In the genomic region with DNA sequence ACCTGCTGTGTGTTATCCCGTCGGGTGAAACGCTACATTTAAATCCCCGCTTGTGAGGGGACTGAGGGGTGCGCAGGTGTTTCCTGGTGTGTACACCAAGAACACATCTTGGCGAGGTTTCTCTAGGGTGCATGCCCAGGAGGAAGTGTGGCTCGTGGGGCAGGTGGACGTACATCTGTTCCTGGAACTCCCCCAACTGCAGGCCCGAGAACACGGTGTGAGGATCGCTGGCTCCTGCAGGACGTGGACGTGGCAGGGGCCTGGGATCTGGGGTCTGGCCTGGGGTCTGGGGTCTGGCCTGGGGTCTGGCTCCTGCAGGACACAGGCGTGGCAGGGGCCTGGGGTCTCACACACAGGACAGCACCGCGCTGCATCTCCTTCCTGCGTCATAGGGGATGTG, we compare ENCODE assay signal across 26 cellular contexts. TPM values are rescaled to one million over a fixed set of nuclear protein-coding genes. Genes with fewer than 3 reads are reported as not detected.
A peak's percentile ranks its signal among the peaks of the same experiment; 100 is the strongest.
DNase-seq lines count a peak whose midpoint lies in the region; ATAC-seq lines count a peak whose summit lies in the region.
"Had no signal": no experiment of that assay in that cellular context is flagged by ENCODE, and none has a peak within 500 bp of the region (broad histone marks: within the 10 kb centered on the region; RNA-seq: fewer than 3 reads in every experiment).

No MANE protein-coding gene starts in this region.

- H2AK5ac ChIP-seq in neuronal stem cell (ENCODE audit: low read depth, low read length), result no peak overlapping the region

- H3K18ac ChIP-seq in neuronal stem cell (ENCODE audit: low read length), result no peak overlapping the region

- no peak overlapping the region for H3K27ac ChIP-seq in neuronal stem cell (replicated peaks; ENCODE audit: low read length)

- H3K4me2 ChIP-seq in neuronal stem cell (ENCODE audit: insufficient read depth, low read length, poor library complexity, severe bottlenecking), result no peak overlapping the region
- H3K4me2 ChIP-seq: SK-N-SH had no signal

- no peak overlapping the region for H2BK5ac ChIP-seq in neuronal stem cell (ENCODE audit: low read length)

- WGBS in neuronal stem cell (ENCODE audit: extremely low coverage in 2 of 2, insufficient read length in 2 of 2, insufficient replicate concordance in 1 of 2), 2 donors, result no CpG with 5 or more reads among the region's 17 CpGs

- peaks cover 3% of the 10 kb centered on the region for H3K79me1 ChIP-seq in neuronal stem cell (ENCODE audit: low read depth, low read length)

- H4K91ac ChIP-seq in neuronal stem cell (ENCODE audit: low read depth, low read length, poor library complexity), result no peak overlapping the region

- H2AFZ ChIP-seq in neuronal stem cell (ENCODE audit: low read length), result no peak overlapping the region

- no peaks in the 10 kb centered on the region for H3K4me1 Mint-ChIP-seq in T-cell

- ATAC-seq in left ventricle myocardium superior (no peak), HG02884 (IDR thresholded peaks at IDR 0.05; ENCODE audit: unreplicated experiment) (no peak), GM21723 (IDR thresholded peaks at IDR 0.05; ENCODE audit: unreplicated experiment) (no peak), T-cell (replicated peaks in 1 of 4) (no peak)
- ATAC-seq: CD8-positive, alpha-beta T cell; GM12878; K562 had no signal

- H3K4me3 ChIP-seq in neuronal stem cell (ENCODE audit: low read length in 2 of 2), result no peak overlapping the region
- H3K4me3 ChIP-seq: GM12878, K562 had no signal

- no peaks in the 10 kb centered on the region for H3K27me3 ChIP-seq in neuronal stem cell (ENCODE audit: control insufficient read depth in 3 of 3, insufficient read depth in 3 of 3, low read depth in 1 of 3, low read length in 3 of 3)

- H2BK15ac ChIP-seq in neuronal stem cell (ENCODE audit: low read length), result no peak overlapping the region

- no peaks in the 10 kb centered on the region for H3K36me3 Mint-ChIP-seq in T-cell
- H3K36me3 Mint-ChIP-seq: CD8-positive, alpha-beta T cell had no signal

- DNase-seq in cardiac septum (ENCODE audit: low spot score) (peak; percentile 62), left ventricle myocardium superior (no peak), cerebellar cortex (ENCODE audit: low spot score) (peak; percentile 61), neuronal stem cell (ENCODE audit: low spot score) (no peak), T-cell (no peak)
- DNase-seq in NK-92 treated with Interleukin-12 subunit alpha and Interleukin-12 subunit beta, amount 100 ng/mL, for 24 hours (lab: John Stamatoyannopoulos, UW), result no peak
- DNase-seq: CD8-positive, alpha-beta T cell; GDM1; Kasumi-1; MV-4-11; NCI-H1105 treated with DMSO at 0.1 percent for 48 hours; NCI-H146; NCI-H2029; NCI-H446 treated with DMSO at 0.1 percent for 48 hours; NCI-H526; OCI-M1; SK-N-SH; SW 1271 had no signal

- POLR2A ChIA-PET in T-cell (lab: Charles Lee), result no interaction called here

- no peak overlapping the region for H3K4me3 Mint-ChIP-seq in T-cell
- H3K4me3 Mint-ChIP-seq: CD8-positive, alpha-beta T cell had no signal

- H2BK12ac ChIP-seq in neuronal stem cell (ENCODE audit: low read length), result no peak overlapping the region

- peaks cover 0 to 7% (median 0%) of the 10 kb centered on the region in 3 donors for H3K9me3 Mint-ChIP-seq in T-cell
- H3K9me3 Mint-ChIP-seq: CD8-positive, alpha-beta T cell had no signal

- no peak overlapping the region for H3K23ac ChIP-seq in neuronal stem cell (ENCODE audit: low read depth, low read length, poor library complexity)

- no peak overlapping the region for H3K9ac ChIP-seq in neuronal stem cell (ENCODE audit: low read depth, low read length, poor library complexity)
- H3K9ac ChIP-seq: SK-N-SH had no signal

- H3K4ac ChIP-seq in neuronal stem cell (ENCODE audit: low read length), result no peak overlapping the region

- CTCF ChIA-PET in T-cell (lab: Charles Lee), result no interaction called here

- H2BK120ac ChIP-seq in neuronal stem cell (ENCODE audit: low read depth, low read length), result no peak overlapping the region

- peak overlapping the region; percentile 63 for H3K14ac ChIP-seq in neuronal stem cell (ENCODE audit: low read length)

- no peak overlapping the region for H3K27ac Mint-ChIP-seq in T-cell
- H3K27ac Mint-ChIP-seq: CD8-positive, alpha-beta T cell had no signal

- peak overlapping the region; percentile 9 for H4K8ac ChIP-seq in neuronal stem cell (ENCODE audit: low read depth, low read length)

- peaks cover 22 to 23% of the 10 kb centered on the region in 2 donors for H3K27me3 Mint-ChIP-seq in T-cell

- H3K9me3 ChIP-seq in neuronal stem cell (replicated peaks in 1 of 2; ENCODE audit: control insufficient read depth in 2 of 2, insufficient read depth in 1 of 2, low read depth in 1 of 2, low read length in 2 of 2), result peaks cover 0 to 2% of the 10 kb centered on the region in 2 donors
- H3K9me3 ChIP-seq: SK-N-SH had no signal

- H3K4me1 ChIP-seq in neuronal stem cell (ENCODE audit: control insufficient read depth in 2 of 2, insufficient read depth in 1 of 2, low read depth in 1 of 2, low read length in 2 of 2), result peaks cover 0 to 2% of the 10 kb centered on the region in 2 donors

- intact Hi-C loops in cardiac septum (cut with DNase I), result no loop called here
- intact Hi-C loops in left ventricle myocardium superior (cut with micrococcal nuclease), result no loop called here

- peaks cover 0 to 4% of the 10 kb centered on the region in 2 donors for H3K36me3 ChIP-seq in neuronal stem cell (replicated peaks in 1 of 2; ENCODE audit: control insufficient read depth in 2 of 2, insufficient read depth in 2 of 2, low read length in 2 of 2)

RNA-seq across cellular contexts. Expression of gene KNDC1, which starts 10.1 kb away (rescaled TPM):
- 0.05 TPM for total RNA-seq in cardiac septum
- total RNA-seq in left ventricle myocardium superior, result 0.20 TPM
- polyA plus RNA-seq in neuronal stem cell (2013, experiment 1 of 2), result 6.4 TPM
- polyA plus RNA-seq in neuronal stem cell (2013, experiment 2 of 2), result 6.1 TPM
- total RNA-seq in T-cell, result 1 to 10 TPM in 1 of 5 donors, under 1 TPM in 4; 0.09 to 1.2 (median 0.35) TPM
- total RNA-seq: CD8-positive, alpha-beta T cell; HT1080; M059J had no signal

RNA-seq across cellular contexts. Expression of gene UTF1, which starts 59.9 kb away (rescaled TPM):
- total RNA-seq in cardiac septum, result not detected
- not detected for total RNA-seq in left ventricle myocardium superior
- polyA plus RNA-seq in neuronal stem cell (2013, experiment 1 of 2), result 0.35 TPM
- polyA plus RNA-seq in neuronal stem cell (2013, experiment 2 of 2), result 0.33 TPM
- total RNA-seq in T-cell, result under 1 TPM in 1 of 5 donors, not detected in 4; 0.23 TPM
- total RNA-seq: Caco-2; CD8-positive, alpha-beta T cell; GM12878; HT1080; M059J had no signal
- polyA plus RNA-seq: AG04450, GM12878, SK-N-SH had no signal

Comparison
In these comparisons a context has a peak if more than half of its experiments do, and no peak if none do; other contexts are left out.
1. DNase-seq: peak in cardiac septum (single experiment) and cerebellar cortex (single experiment); none in left ventricle myocardium superior (single experiment), neuronal stem cell (single experiment), NK-92 treated with Interleukin-12 subunit alpha and Interleukin-12 subunit beta, amount 100 ng/mL, for 24 hours (single experiment) and T-cell (0 of 34).